In genomic region chr10:20855398-20856038, GRCh38 we compare ENCODE assay signal across 12 cellular contexts. TPM values are rescaled to one million over a fixed set of nuclear protein-coding genes. Genes with fewer than 3 reads are reported as not detected.
DNase-seq lines count a peak whose midpoint lies in the region; FAIRE-seq and TF ChIP-seq lines count a peak whose summit lies in the region.
"Had no signal": no experiment of that assay in that cellular context is flagged by ENCODE, and none has a peak within 500 bp of the region (broad histone marks: within the 10 kb centered on the region; RNA-seq: fewer than 3 reads in every experiment).

No MANE protein-coding gene starts in this region.

- H3K27me3 Mint-ChIP-seq in endothelial cell (ENCODE audit: unreplicated experiment), result peaks cover 4% of the 10 kb centered on the region
- H3K27me3 Mint-ChIP-seq: CD4-positive, CD25-positive, alpha-beta regulatory T cell; central memory CD8-positive, alpha-beta T cell had no signal

- H3K27ac Mint-ChIP-seq in endothelial cell (ENCODE audit: unreplicated experiment), result no peak overlapping the region
- H3K27ac Mint-ChIP-seq: CD4-positive, CD25-positive, alpha-beta regulatory T cell had no signal

- H3K4me3 Mint-ChIP-seq in endothelial cell (ENCODE audit: unreplicated experiment), result no peak overlapping the region
- H3K4me3 Mint-ChIP-seq: CD4-positive, CD25-positive, alpha-beta regulatory T cell; central memory CD8-positive, alpha-beta T cell had no signal

- DNase-seq in NCI-H510A treated with DMSO at 0.1 percent for 48 hours (lab: John Stamatoyannopoulos, UW), result peak; percentile 4
- DNase-seq in NCI-H510A (lab: John Stamatoyannopoulos, UW), result no peak
- DNase-seq in NCI-H460 (ENCODE audit: extremely low read depth, low read depth), result peak; percentile 28
- DNase-seq in endothelial cell (ENCODE audit: low spot score), result no peak
- no peak for DNase-seq in small intestine
- no peak for DNase-seq in activated T-cell treated with anti-CD3 and anti-CD28 coated beads, Interleukin-2, amount 50 U/mL, for 1 hour
- no peak for DNase-seq in thyroid gland
- DNase-seq in NCI-H524 treated with DMSO at 0.1 percent for 48 hours (lab: John Stamatoyannopoulos, UW), result no peak
- DNase-seq: CD4-positive, CD25-positive, alpha-beta regulatory T cell had no signal

- H3K4me3 ChIP-seq in small intestine (ENCODE audit: low read depth in 1 of 2, low read length in 2 of 2) (no peak overlapping the region), thyroid gland (replicated peaks in 1 of 3) (no peak overlapping the region)
- H3K4me3 ChIP-seq: HAP-1 had no signal

- TF ChIP-seq POLR2A in thyroid gland (IDR thresholded peaks at IDR 0.05), result no peak

- no peaks in the 10 kb centered on the region for H3K4me1 Mint-ChIP-seq in endothelial cell (ENCODE audit: unreplicated experiment)
- H3K4me1 Mint-ChIP-seq: CD4-positive, CD25-positive, alpha-beta regulatory T cell; central memory CD8-positive, alpha-beta T cell had no signal

- H3K36me3 Mint-ChIP-seq in endothelial cell (ENCODE audit: low read depth, unreplicated experiment), result no peaks in the 10 kb centered on the region
- H3K36me3 Mint-ChIP-seq: CD4-positive, CD25-positive, alpha-beta regulatory T cell had no signal

- H3K27me3 ChIP-seq in small intestine (ENCODE audit: control insufficient read depth in 2 of 2, insufficient read depth in 2 of 2, low read length in 2 of 2) (no peaks in the 10 kb centered on the region), thyroid gland (no peaks in the 10 kb centered on the region)

- TF ChIP-seq CTCF in endothelial cell (IDR thresholded peaks at IDR 0.05; ENCODE audit: unreplicated experiment) (peak; percentile 61), thyroid gland (IDR thresholded peaks at IDR 0.05) (no peak)

- H3K4me1 ChIP-seq in small intestine (ENCODE audit: control insufficient read depth in 2 of 2, insufficient read depth in 1 of 2, low read depth in 1 of 2, low read length in 1 of 2), result no peaks in the 10 kb centered on the region
- H3K4me1 ChIP-seq in thyroid gland, result no peaks in the 10 kb centered on the region
- H3K4me1 ChIP-seq: HAP-1, parathyroid adenoma had no signal

- WGBS in small intestine, 3 donors, result 26 to 60% (median 40%) methylated on average over 5 of the region's 5 CpGs
- WGBS in thyroid gland, 2 donors, result 50 to 53% methylated on average over 5 of the region's 5 CpGs

- intact Hi-C loops in thyroid gland (cut with DNase I), result no loop called here

- H3K9me3 Mint-ChIP-seq in endothelial cell (ENCODE audit: unreplicated experiment), result no peaks in the 10 kb centered on the region
- H3K9me3 Mint-ChIP-seq: central memory CD8-positive, alpha-beta T cell had no signal

- H3K36me3 ChIP-seq in small intestine (ENCODE audit: control insufficient read depth in 2 of 2, insufficient read depth in 2 of 2, low read length in 2 of 2), result no peaks in the 10 kb centered on the region
- peaks cover 0 to 2% of the 10 kb centered on the region in 2 donors for H3K36me3 ChIP-seq in thyroid gland
- H3K36me3 ChIP-seq: HAP-1 had no signal

- H3K9me3 ChIP-seq in small intestine (ENCODE audit: control insufficient read depth, low read depth), result no peaks in the 10 kb centered on the region
- H3K9me3 ChIP-seq in thyroid gland, result no peaks in the 10 kb centered on the region
- H3K9me3 ChIP-seq: HAP-1 had no signal

- peak; percentile 89 for FAIRE-seq in small intestine (lab: Jason Lieb, UNC)

- no peak overlapping the region for H3K27ac ChIP-seq in small intestine (ENCODE audit: low read depth in 1 of 2, low read length in 1 of 2)
- no peak overlapping the region for H3K27ac ChIP-seq in thyroid gland
- H3K27ac ChIP-seq: parathyroid adenoma had no signal

RNA-seq across cellular contexts. Expression of gene NEBL, which starts 41.6 kb away (rescaled TPM):
- 11.4 and 13.0 TPM in 2 replicates for total RNA-seq in NCI-H460 (2014; rRNA removed; shearing (Covaris generic))
- 7.2 and 8.0 TPM in 2 replicates for polyA plus RNA-seq in NCI-H460 (2014; cell fraction: nucleus; rRNA removed)
- total RNA-seq in endothelial cell (ENCODE audit: unreplicated experiment) (1.7 TPM), thyroid gland (100 to 1,000 TPM; 163 to 269 (median 214) TPM)
- polyA plus RNA-seq in small intestine, result 1 to 10 TPM; 1.4 to 1.8 (median 1.6) TPM

Comparison
In these comparisons a context has a peak if more than half of its experiments do, and no peak if none do; other contexts are left out.
1. DNase-seq: peak in NCI-H510A treated with DMSO at 0.1 percent for 48 hours (single experiment) and NCI-H460 (single experiment); none in NCI-H510A (single experiment), endothelial cell (single experiment), small intestine (single experiment), activated T-cell treated with anti-CD3 and anti-CD28 coated beads, Interleukin-2, amount 50 U/mL, for 1 hour (single experiment), thyroid gland (0 of 2) and NCI-H524 treated with DMSO at 0.1 percent for 48 hours (single experiment).
2. RNA of gene NEBL, which starts 41.6 kb away (total RNA-seq): 163 to 269 TPM in thyroid gland; 11.4 to 13.0 TPM in NCI-H460 and 1.7 TPM in endothelial cell (single experiment); every median in the first group is over 10 times any median in the second.